15 cellular contexts compared by ENCODE assay signal in the genomic region with DNA sequence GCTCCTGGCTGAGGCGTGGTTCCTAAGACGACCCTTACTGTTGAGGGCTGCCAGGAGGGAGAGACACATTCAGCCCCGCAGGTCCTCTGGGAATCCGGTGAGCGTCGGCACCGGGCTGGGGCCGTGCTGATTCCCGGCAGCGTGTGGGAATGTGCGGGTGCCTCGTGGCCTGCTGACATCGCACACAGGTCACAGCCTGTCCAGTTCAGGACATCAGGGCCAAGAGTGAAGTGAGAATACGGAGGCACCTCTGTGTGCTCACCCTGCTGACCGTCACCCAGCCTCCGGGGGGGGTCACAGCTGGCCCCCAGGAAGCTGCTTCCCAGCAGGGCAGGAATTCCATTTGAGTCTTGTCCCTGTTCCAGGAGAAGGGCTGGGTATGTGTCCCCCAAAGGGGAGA. TPM values are rescaled to one million over a fixed set of nuclear protein-coding genes. Genes with fewer than 3 reads are reported as not detected.
DNase-seq lines count a peak whose midpoint lies in the region; ATAC-seq and TF ChIP-seq lines count a peak whose summit lies in the region.
"Had no signal": no experiment of that assay in that cellular context is flagged by ENCODE, and none has a peak within 500 bp of the region (broad histone marks: within the 10 kb centered on the region; RNA-seq: fewer than 3 reads in every experiment).

No MANE protein-coding gene starts in this region.

- H3K4me2 ChIP-seq in DND-41 (ENCODE audit: insufficient read depth, low read length) = peak overlapping the region; percentile 66

- H4K20me1 ChIP-seq in DND-41 (ENCODE audit: insufficient read depth, low read length) = no peaks in the 10 kb centered on the region

- peak overlapping the region; percentile 61 for H3K9ac ChIP-seq in DND-41 (ENCODE audit: low read depth, low read length)

- no peak for TF ChIP-seq POLR2A in sigmoid colon (IDR thresholded peaks at IDR 0.05)

- H3K4me3 ChIP-seq in DND-41 (ENCODE audit: low read depth in 1 of 2, low read length in 2 of 2) = peak overlapping the region in 1 of 2 experiments; percentile 48; a peak in 2 of 4 replicates
- H3K4me3 ChIP-seq in sigmoid colon = no peak overlapping the region

- H3K9me3 ChIP-seq in DND-41 (ENCODE audit: insufficient read depth, low read length, severe bottlenecking) (no peaks in the 10 kb centered on the region), sigmoid colon (no peaks in the 10 kb centered on the region)

- peaks cover 52% of the 10 kb centered on the region for H3K79me2 ChIP-seq in DND-41 (ENCODE audit: insufficient read depth, low read length)

- H3K4me1 ChIP-seq in DND-41 (ENCODE audit: insufficient read depth, low read length) (peaks cover 89% of the 10 kb centered on the region), sigmoid colon (peaks cover 0 to 57% (median 49%) of the 10 kb centered on the region in 4 donors)

- 87 to 92% methylated on average over 16 of the region's 16 CpGs for WGBS in sigmoid colon, 2 donors

- no peak for TF ChIP-seq CTCF in DND-41 (IDR thresholded peaks at IDR 0.05; ENCODE audit: borderline replicate concordance, extremely low read depth, low read length, poor library complexity, severe bottlenecking)
- no peak for TF ChIP-seq CTCF in sigmoid colon (IDR thresholded peaks at IDR 0.05)

- ATAC-seq in DND-41 (ENCODE audit: insufficient read depth, low read depth) = no peak
- no peak for ATAC-seq in activated CD4-positive, CD25-positive, alpha-beta regulatory T cell treated with anti-CD3 and anti-CD28 coated beads, Interleukin-2, amount 50 U/mL, for 24 hours
- no peak for ATAC-seq in HG03565 (IDR thresholded peaks at IDR 0.05; ENCODE audit: unreplicated experiment)

- DNase-seq in DND-41 (peak; percentile 39), caudate nucleus (lab: John Stamatoyannopoulos, UW) (peak in 1 of 61 donors; percentile 29), sigmoid colon (no peak), NCI-H2107 treated with DMSO at 0.1 percent for 48 hours (lab: John Stamatoyannopoulos, UW; ENCODE audit: unreplicated experiment) (no peak), SIG-M5 (lab: John Stamatoyannopoulos, UW) (no peak)
- DNase-seq: ACHN; activated CD8-positive, alpha-beta T cell treated with anti-CD3 and anti-CD28 coated beads, Interleukin-2, amount 10 ng/mL, durations not matched to agents 7 days and 5 days; activated naive CD4-positive, alpha-beta T cell treated with anti-CD3 and anti-CD28 coated beads, Interleukin-2, amount 10 ng/mL, durations not matched to agents 7 days and 5 days; DMS 273 treated with DMSO at 0.1 percent for 48 hours had no signal

- intact Hi-C loops in sigmoid colon (cut with DNase I) = loop anchor here (2.0 kb wide), 1 partner anchor 105 kb away; no protein-coding TSS in a partner anchor

- H3K36me3 ChIP-seq in DND-41 (ENCODE audit: insufficient read depth, low read length) (peaks cover 41% of the 10 kb centered on the region), sigmoid colon (peaks cover 13 to 44% (median 26%) of the 10 kb centered on the region in 4 donors)

- H3K27ac ChIP-seq in DND-41 (ENCODE audit: low read length) (peak overlapping the region; percentile 91), caudate nucleus (ENCODE audit: low read depth, low read length) (peak overlapping the region; percentile 89), layer of hippocampus (ENCODE audit: low read depth, low read length) (peak overlapping the region; percentile 93), sigmoid colon (peak overlapping the region; percentile 80 to 92 (median 84))

- no peaks in the 10 kb centered on the region for H3K27me3 ChIP-seq in DND-41 (ENCODE audit: insufficient read depth, low read length, poor library complexity)
- no peaks in the 10 kb centered on the region for H3K27me3 ChIP-seq in layer of hippocampus (ENCODE audit: control insufficient read depth, insufficient read depth, low read length)
- no peaks in the 10 kb centered on the region for H3K27me3 ChIP-seq in sigmoid colon

- H2AFZ ChIP-seq in DND-41 (ENCODE audit: low read depth, low read length) = 0 out of 2 replicates have a peak overlapping the region, but pooled peaks have one; percentile 33

- TF ChIP-seq EP300 in sigmoid colon (IDR thresholded peaks at IDR 0.05) = peak in 1 of 4 donors; percentile 69

RNA-seq across cellular contexts. Expression of a gene that starts 53.6 kb away (rescaled TPM):
- under 1 TPM in 2 of 4 donors, not detected in 2; 0.36 to 0.54 TPM for total RNA-seq in sigmoid colon
- polyA plus RNA-seq in sigmoid colon = not detected
- total RNA-seq: activated CD8-positive, alpha-beta T cell treated with anti-CD3 and anti-CD28 coated beads, Interleukin-2, amount 10 ng/mL, durations not matched to agents 7 days and 5 days; LHCN-M2; lung microvascular endothelial cell; renal cortical epithelial cell had no signal
